ENCODE assay signal across 19 cellular contexts in genomic region chrX:133638285-133638684, GRCh38.
DNase-seq lines count a peak whose midpoint lies in the region; ATAC-seq and TF ChIP-seq lines count a peak whose summit lies in the region.
"Had no signal": no experiment of that assay in that cellular context is flagged by ENCODE, and none has a peak within 500 bp of the region (broad histone marks: within the 10 kb centered on the region; RNA-seq: fewer than 3 reads in every experiment).

No MANE protein-coding gene starts in this region.

- H3K4me3 ChIP-seq in MG63 (no peak overlapping the region), RWPE2 (ENCODE audit: severe bottlenecking) (no peak overlapping the region), stomach (no peak overlapping the region)
- H3K4me3 ChIP-seq: SJCRH30 had no signal

- intact Hi-C loops in stomach (cut with DNase I; ENCODE audit: low total_unique reads): no loop called here

- peak overlapping the region; percentile 95 for H3K27ac ChIP-seq in RWPE2 (ENCODE audit: poor library complexity, severe bottlenecking)
- no peak overlapping the region for H3K27ac ChIP-seq in stomach
- H3K27ac ChIP-seq: SJCRH30 had no signal

- DNase-seq in MG63 (peak; percentile 28), RWPE2 (ENCODE audit: low spot score) (no peak), globus pallidus (ENCODE audit: low spot score) (peak; percentile 6), stomach (peak; percentile 35), cortex of kidney (lab: John Stamatoyannopoulos, UW) (no peak), NCI-H2171 (lab: John Stamatoyannopoulos, UW) (no peak)
- DNase-seq: activated CD4-positive, alpha-beta memory T cell treated with anti-CD3 and anti-CD28 coated beads for 36 hours; activated naive CD4-positive, alpha-beta T cell treated with anti-CD3 and anti-CD28 coated beads, Interleukin-2, amount 50 U/mL, for 16 hours; activated T-cell treated with anti-CD3 and anti-CD28 coated beads, Interleukin-2, amount 50 U/mL, for 4 hours; COR-L47; IMR-90; islet precursor cell; naive thymus-derived CD8-positive, alpha-beta T cell; NCI-H187; NCI-H524 treated with DMSO at 0.1 percent for 48 hours; stimulated activated CD4-positive, alpha-beta T cell treated with anti-CD3 and anti-CD28 coated beads, Interleukin-2, amount 100 ng/mL, for 24 hours had no signal

- H3K9me3 ChIP-seq in MG63: no peaks in the 10 kb centered on the region
- H3K9me3 ChIP-seq in RWPE2 (ENCODE audit: severe bottlenecking): no peaks in the 10 kb centered on the region
- no peaks in the 10 kb centered on the region for H3K9me3 ChIP-seq in stomach
- H3K9me3 ChIP-seq: SJCRH30 had no signal

- H3K4me1 ChIP-seq in RWPE2 (ENCODE audit: insufficient read depth, poor library complexity, severe bottlenecking): peaks cover 13% of the 10 kb centered on the region
- no peaks in the 10 kb centered on the region for H3K4me1 ChIP-seq in stomach

- no peak for TF ChIP-seq CTCF in RWPE2 (IDR thresholded peaks at IDR 0.05; ENCODE audit: poor library complexity, severe bottlenecking)
- no peak for TF ChIP-seq CTCF in stomach (IDR thresholded peaks at IDR 0.05)

- H3K27me3 ChIP-seq in MG63 (no peaks in the 10 kb centered on the region), RWPE2 (ENCODE audit: insufficient read depth, poor library complexity, severe bottlenecking) (no peaks in the 10 kb centered on the region), stomach (no peaks in the 10 kb centered on the region)
- H3K27me3 ChIP-seq: SJCRH30 had no signal

- TF ChIP-seq POLR2A in stomach (IDR thresholded peaks at IDR 0.05): no peak

- TF ChIP-seq EP300 in stomach (IDR thresholded peaks at IDR 0.05): no peak

- WGBS in stomach, 5 donors: 29 to 64% (median 48%) methylated on average over 4 of the region's 4 CpGs

- peak; percentile 52; the same call in 2 of the 3 replicates for ATAC-seq in RWPE2 (ENCODE audit: low read depth)
- no peak for ATAC-seq in GM21737 (IDR thresholded peaks at IDR 0.05; ENCODE audit: unreplicated experiment)
- ATAC-seq: activated T-cell treated with anti-CD3 and anti-CD28 coated beads, Interleukin-2, amount 50 U/mL, for 4 hours; HCT116; naive thymus-derived CD8-positive, alpha-beta T cell had no signal

- H3K36me3 ChIP-seq in MG63 (no peaks in the 10 kb centered on the region), RWPE2 (ENCODE audit: low read depth) (no peaks in the 10 kb centered on the region), stomach (no peaks in the 10 kb centered on the region)
- H3K36me3 ChIP-seq: SJCRH30 had no signal

Comparison
In these comparisons a context has a peak if more than half of its experiments do, and no peak if none do; other contexts are left out.
1. DNase-seq: peak in MG63 (single experiment), globus pallidus (single experiment) and stomach (single experiment); none in RWPE2 (single experiment), cortex of kidney (single experiment) and NCI-H2171 (single experiment).